In genomic region chr7:26187380-26188290, GRCh38 we compare ENCODE assay signal across 8 cellular contexts. TPM values are rescaled to one million over a fixed set of nuclear protein-coding genes. Genes with fewer than 3 reads are reported as not detected.
DNase-seq lines count a peak whose midpoint lies in the region; ATAC-seq and TF ChIP-seq lines count a peak whose summit lies in the region.

No MANE protein-coding gene starts in this region.

- TF ChIP-seq POLR2A in GM19193 (IDR thresholded peaks at IDR 0.05; ENCODE audit: extremely low read depth, insufficient read depth, insufficient read length) = peak; percentile 79

- peaks cover 75 to 95% of the 10 kb centered on the region in 2 donors for H3K4me1 Mint-ChIP-seq in immature natural killer cell

- DNase-seq in CD1c-positive myeloid dendritic cell (ENCODE audit: extremely low spot score) (peak; percentile 21), SK-N-DZ (ENCODE audit: low spot score) (peak; percentile 46), immature natural killer cell (peak in 2 of 3 donors; percentile 19 to 21), NK-92 (lab: John Stamatoyannopoulos, UW; ENCODE audit: unreplicated experiment) (no peak), aorta (no peak), tibial artery (no peak), H4 (ENCODE audit: low spot score) (no peak)

- no peaks in the 10 kb centered on the region for H3K9me3 Mint-ChIP-seq in immature natural killer cell

- TF ChIP-seq CTCF in tibial artery (IDR thresholded peaks at IDR 0.05) = no peak

- H3K36me3 Mint-ChIP-seq in immature natural killer cell = peaks cover 19 to 49% (median 38%) of the 10 kb centered on the region in 3 donors

- peak overlapping the region in 1 of 5 donors; percentile 11 for H3K4me3 Mint-ChIP-seq in immature natural killer cell

- peaks cover 0 to 6% of the 10 kb centered on the region in 2 donors for H3K4me1 ChIP-seq in aorta (ENCODE audit: control insufficient read depth in 1 of 2, insufficient read depth in 2 of 2, low read length in 2 of 2)
- H3K4me1 ChIP-seq in tibial artery = peaks cover 0 to 35% (median 10%) of the 10 kb centered on the region in 4 donors

- peak overlapping the region; percentile 31 to 85 (median 73) for H3K27ac Mint-ChIP-seq in immature natural killer cell

- WGBS in aorta, 2 donors = 78 to 79% methylated on average over 13 of the region's 13 CpGs

- no peaks in the 10 kb centered on the region for H3K9me3 ChIP-seq in aorta (ENCODE audit: control insufficient read depth, low read length)
- H3K9me3 ChIP-seq in tibial artery = peaks cover 0 to 2% (median 0%) of the 10 kb centered on the region in 3 donors

- H3K27ac ChIP-seq in aorta (ENCODE audit: low read depth in 1 of 2, low read length in 2 of 2) (no peak overlapping the region), tibial artery (no peak overlapping the region)

- H3K27me3 ChIP-seq in aorta (ENCODE audit: control insufficient read depth in 1 of 2, insufficient read depth in 2 of 2, low read length in 1 of 2) = no peaks in the 10 kb centered on the region
- H3K27me3 ChIP-seq in tibial artery = no peaks in the 10 kb centered on the region

- no peak overlapping the region for H3K4me3 ChIP-seq in aorta (ENCODE audit: low read length in 2 of 2)
- H3K4me3 ChIP-seq in tibial artery = no peak overlapping the region

- H3K27me3 Mint-ChIP-seq in immature natural killer cell (ENCODE audit: low read depth in 3 of 3) = peaks cover 8 to 30% (median 27%) of the 10 kb centered on the region in 3 donors

- no peak for ATAC-seq in aorta (ENCODE audit: low FRiP score)

- H3K36me3 ChIP-seq in aorta (ENCODE audit: control insufficient read depth in 1 of 2, insufficient read depth in 2 of 2, low read length in 1 of 2) (peaks cover 7 to 8% of the 10 kb centered on the region in 2 donors), tibial artery (peaks cover 43 to 56% (median 54%) of the 10 kb centered on the region in 3 donors)

- intact Hi-C loops in aorta (cut with DNase I) (no loop called here), tibial artery (cut with DNase I; ENCODE audit: low total_unique reads) (no loop called here)

RNA-seq across cellular contexts. Expression of gene HNRNPA2B1, which starts 12.9 kb away (rescaled TPM):
- 224 and 337 TPM in 2 replicates for polyA plus RNA-seq in SK-N-DZ (2014; cell fraction: cytosol; rRNA removed)
- 659 and 1,103 TPM in 2 replicates for polyA plus RNA-seq in SK-N-DZ (2014; cell fraction: nucleus; rRNA removed)
- polyA plus RNA-seq in immature natural killer cell = 100 to 1,000 TPM; 442 to 823 (median 643) TPM
- 100 to 1,000 TPM; 332 to 354 TPM for total RNA-seq in aorta
- polyA plus RNA-seq in aorta = 100 to 1,000 TPM; 345 to 392 TPM
- 178 and 335 TPM in 2 replicates for total RNA-seq in H4 (2014; rRNA removed; shearing (Covaris generic))

RNA-seq across cellular contexts. Expression of gene CBX3, which starts 13.9 kb away (rescaled TPM):
- polyA plus RNA-seq in SK-N-DZ (2014; cell fraction: cytosol; rRNA removed) = 532 and 556 TPM in 2 replicates
- polyA plus RNA-seq in SK-N-DZ (2014; cell fraction: nucleus; rRNA removed) = 613 and 634 TPM in 2 replicates
- polyA plus RNA-seq in immature natural killer cell (100 to 1,000 TPM in 2 of 3 donors, 10 to 100 TPM in 1; 86.1 to 121 (median 103) TPM), aorta (100 to 1,000 TPM in 1 of 2 donors, 10 to 100 TPM in 1; 83.0 to 143 TPM)
- 10 to 100 TPM; 74.8 to 86.6 TPM for total RNA-seq in aorta
- 516 and 552 TPM in 2 replicates for total RNA-seq in H4 (2014; rRNA removed; shearing (Covaris generic))

RNA-seq across cellular contexts. Expression of gene NFE2L3, which starts 35.6 kb away (rescaled TPM):
- polyA plus RNA-seq in SK-N-DZ (2014; cell fraction: cytosol; rRNA removed) = 30.8 and 33.6 TPM in 2 replicates
- polyA plus RNA-seq in SK-N-DZ (2014; cell fraction: nucleus; rRNA removed) = 19.5 and 23.0 TPM in 2 replicates
- polyA plus RNA-seq in immature natural killer cell (1 to 10 TPM; 3.5 to 5.5 (median 4.5) TPM), aorta (1 to 10 TPM in 1 of 2 donors, under 1 TPM in 1; 0.38 to 1.1 TPM)
- total RNA-seq in aorta = 1 to 10 TPM; 1.8 to 3.1 TPM
- 34.1 and 34.9 TPM in 2 replicates for total RNA-seq in H4 (2014; rRNA removed; shearing (Covaris generic))

Comparison
In these comparisons a context has a peak if more than half of its experiments do, and no peak if none do; other contexts are left out.
1. DNase-seq: peak in CD1c-positive myeloid dendritic cell (single experiment), SK-N-DZ (single experiment) and immature natural killer cell (2 of 3); none in NK-92 (single experiment), aorta (0 of 2), tibial artery (0 of 2) and H4 (single experiment).